ENCODE assay signal across 22 cellular contexts in genomic region chr2:236896677-236897076, GRCh38.
"Had no signal": no experiment of that assay in that cellular context is flagged by ENCODE, and none has a peak within 500 bp of the region (broad histone marks: within the 10 kb centered on the region; RNA-seq: fewer than 3 reads in every experiment).

No MANE protein-coding gene starts in this region.

- H3K4me1 Mint-ChIP-seq: naive thymus-derived CD4-positive, alpha-beta T cell; stimulated activated naive B cell treated with anti-CD40 and anti-IgM and Interleukin-4, amounts not matched to agents 10 μg/mL and 1 μg/mL and 100 μg/mL, for 72 hours had no signal

- H3K27me3 ChIP-seq: esophagus squamous epithelium, right atrium auricular region, sigmoid colon, tibial nerve, upper lobe of left lung had no signal

- H3K36me3 Mint-ChIP-seq: naive thymus-derived CD4-positive, alpha-beta T cell; stimulated activated naive B cell treated with anti-CD40 and anti-IgM and Interleukin-4, amounts not matched to agents 10 μg/mL and 1 μg/mL and 100 μg/mL, for 72 hours had no signal

- DNase-seq: dermis blood vessel endothelial cell; effector memory CD4-positive, alpha-beta T cell; esophagus squamous epithelium; foreskin melanocyte; left cardiac atrium; left lung; mesenchymal stem cell; midbrain; naive thymus-derived CD4-positive, alpha-beta T cell; nephron progenitor cell; nucleus accumbens; sigmoid colon; stimulated activated CD4-positive, alpha-beta T cell treated with anti-CD3 and anti-CD28 coated beads, Interleukin-15, amount 100 ng/mL, for 24 hours; stimulated activated CD4-positive, alpha-beta T cell treated with anti-CD3 and anti-CD28 coated beads, Interleukin-2, amount 100 ng/mL, for 48 hours; stimulated activated naive B cell treated with anti-CD40 and anti-IgM and Interleukin-4, amounts not matched to agents 10 μg/mL and 1 μg/mL and 100 μg/mL, for 72 hours; upper lobe of left lung had no signal

- H3K36me3 ChIP-seq: esophagus squamous epithelium, left lung, prostate gland, right atrium auricular region, sigmoid colon, thoracic aorta, tibial nerve, upper lobe of left lung had no signal

- H3K4me3 Mint-ChIP-seq: naive thymus-derived CD4-positive, alpha-beta T cell; nephron progenitor cell; stimulated activated naive B cell treated with anti-CD40 and anti-IgM and Interleukin-4, amounts not matched to agents 10 μg/mL and 1 μg/mL and 100 μg/mL, for 72 hours; stimulated activated naive CD8-positive, alpha-beta T cell treated with anti-CD3 and anti-CD28 coated beads, Interleukin-15, Interleukin-2, amounts not matched to agents 100 ng/mL and 50 ng/mL, for 24 hours had no signal

- H3K4me1 ChIP-seq: esophagus squamous epithelium, left lung, prostate gland, right atrium auricular region, sigmoid colon, tibial nerve, upper lobe of left lung had no signal

- H3K4me3 ChIP-seq: coronary artery, esophagus squamous epithelium, left lung, prostate gland, right atrium auricular region, sigmoid colon, thoracic aorta, tibial nerve, upper lobe of left lung had no signal

- H3K9me3 Mint-ChIP-seq: naive thymus-derived CD4-positive, alpha-beta T cell; nephron progenitor cell; stimulated activated naive B cell treated with anti-CD40 and anti-IgM and Interleukin-4, amounts not matched to agents 10 μg/mL and 1 μg/mL and 100 μg/mL, for 72 hours; stimulated activated naive CD8-positive, alpha-beta T cell treated with anti-CD3 and anti-CD28 coated beads, Interleukin-15, Interleukin-2, amounts not matched to agents 100 ng/mL and 50 ng/mL, for 24 hours had no signal

- H3K9me3 ChIP-seq: esophagus squamous epithelium, left lung, prostate gland, right atrium auricular region, sigmoid colon, thoracic aorta, tibial nerve, upper lobe of left lung had no signal

- H3K27ac Mint-ChIP-seq: naive thymus-derived CD4-positive, alpha-beta T cell; nephron progenitor cell; stimulated activated naive B cell treated with anti-CD40 and anti-IgM and Interleukin-4, amounts not matched to agents 10 μg/mL and 1 μg/mL and 100 μg/mL, for 72 hours; stimulated activated naive CD8-positive, alpha-beta T cell treated with anti-CD3 and anti-CD28 coated beads, Interleukin-15, Interleukin-2, amounts not matched to agents 100 ng/mL and 50 ng/mL, for 24 hours had no signal

- H3K27ac ChIP-seq: coronary artery, esophagus squamous epithelium, left lung, prostate gland, right atrium auricular region, sigmoid colon, thoracic aorta, tibial nerve, upper lobe of left lung had no signal
